In genomic region chr15:82134426-82134825, GRCh38 we compare ENCODE assay signal across 1 cellular context.
TF ChIP-seq lines count a peak whose summit lies in the region.

No MANE protein-coding gene starts in this region.

TF ChIP-seq in GM12878, 131 proteins besides CTCF, POLR2A, EP300 and RAD21 (continued from another document):
- no peak for TF ChIP-seq REST (IDR thresholded peaks at IDR 0.05; ENCODE audit: low read depth, low read length)
- TF ChIP-seq ELK1 (IDR thresholded peaks at IDR 0.05; ENCODE audit: low read depth, low read length): no peak
- TF ChIP-seq PAX5 (IDR thresholded peaks at IDR 0.05; ENCODE audit: borderline replicate concordance, low read depth, low read length): no peak
- TF ChIP-seq TBL1XR1 (IDR thresholded peaks at IDR 0.05; ENCODE audit: low read depth, low read length): no peak
- no peak for TF ChIP-seq HDAC2 (IDR thresholded peaks at IDR 0.05)
- TF ChIP-seq FOS (IDR thresholded peaks at IDR 0.05; ENCODE audit: borderline replicate concordance, extremely low read depth, insufficient read length): no peak
- TF ChIP-seq RELB (IDR thresholded peaks at IDR 0.05; ENCODE audit: low read depth): no peak
- no peak for TF ChIP-seq PBX3 (IDR thresholded peaks at IDR 0.05; ENCODE audit: insufficient replicate concordance, low read depth, low read length)
- no peak for TF ChIP-seq CEBPZ (IDR thresholded peaks at IDR 0.05; ENCODE audit: low read depth, low read length)
